In genomic region chr2:231780123-231780908, GRCh38 we compare ENCODE assay signal across 8 cellular contexts. TPM values are rescaled to one million over a fixed set of nuclear protein-coding genes. Genes with fewer than 3 reads are reported as not detected.
DNase-seq lines count a peak whose midpoint lies in the region; ATAC-seq and TF ChIP-seq lines count a peak whose summit lies in the region.

No MANE protein-coding gene starts in this region.

- H3K27ac Mint-ChIP-seq in WTC11: no peak overlapping the region
- H3K27ac Mint-ChIP-seq in osteocyte (ENCODE audit: unreplicated experiment): peak overlapping the region; percentile 92

- peak overlapping the region; percentile 84 for H3K4me2 ChIP-seq in DOHH2 (ENCODE audit: low read length)
- H3K4me2 ChIP-seq in fibroblast of lung (ENCODE audit: extremely low read depth, insufficient read depth, low read length): peak overlapping the region; percentile 86

- H3K27me3 Mint-ChIP-seq in WTC11 (ENCODE audit: low read depth) (no peaks in the 10 kb centered on the region; the same call in 1 of the 2 replicates), osteocyte (ENCODE audit: unreplicated experiment) (no peaks in the 10 kb centered on the region)

- H3K4me3 Mint-ChIP-seq in WTC11 (peak overlapping the region; percentile 95), osteocyte (ENCODE audit: unreplicated experiment) (peak overlapping the region; percentile 99)

- ATAC-seq in HG02678 (IDR thresholded peaks at IDR 0.05; ENCODE audit: unreplicated experiment) (peak; percentile 15), WTC11 (peak; percentile 23), sciatic nerve (no peak)

- H3K4me1 ChIP-seq in DOHH2 (ENCODE audit: control insufficient read depth, low read length) (peaks cover 37% of the 10 kb centered on the region), fibroblast of lung (ENCODE audit: control insufficient read depth, extremely low read depth, insufficient read depth, low read length) (no peaks in the 10 kb centered on the region)

- H3K36me3 ChIP-seq in DOHH2 (ENCODE audit: control insufficient read depth, low read length) (peaks cover 11% of the 10 kb centered on the region), fibroblast of lung (ENCODE audit: control insufficient read depth, insufficient read depth, low read length) (no peaks in the 10 kb centered on the region)

- H3K9me3 Mint-ChIP-seq in WTC11: no peaks in the 10 kb centered on the region
- no peaks in the 10 kb centered on the region for H3K9me3 Mint-ChIP-seq in osteocyte (ENCODE audit: unreplicated experiment)

- H3K36me3 Mint-ChIP-seq in WTC11 (no peaks in the 10 kb centered on the region), osteocyte (ENCODE audit: unreplicated experiment) (peaks cover 4% of the 10 kb centered on the region)

- no peaks in the 10 kb centered on the region for H3K9me3 ChIP-seq in DOHH2 (ENCODE audit: control insufficient read depth, insufficient read depth, low read length)
- H3K9me3 ChIP-seq in fibroblast of lung (ENCODE audit: control insufficient read depth, insufficient read depth, low read depth, low read length): no peaks in the 10 kb centered on the region

- 0 out of 2 replicates have a peak, but pooled peaks cover 2% of the 10 kb centered on the region for H3F3A ChIP-seq in DOHH2 (ENCODE audit: control insufficient read depth, insufficient read depth)

- intact Hi-C loops in sciatic nerve (cut with DNase I): no loop called here

- H3K4me1 Mint-ChIP-seq in WTC11 (peaks cover 23% of the 10 kb centered on the region), osteocyte (ENCODE audit: unreplicated experiment) (peaks cover 36% of the 10 kb centered on the region)

- H3K79me2 ChIP-seq in DOHH2 (ENCODE audit: control insufficient read depth, low read length) (peaks cover 69% of the 10 kb centered on the region), fibroblast of lung (ENCODE audit: control insufficient read depth, insufficient read depth, low read length) (peaks cover 2% of the 10 kb centered on the region)

- POLR2A ChIA-PET in WTC11 (lab: Charles Lee): interaction anchor here (0.9 kb wide), 1 partner anchor 72 kb away, joined by 3 read pairs; the partner anchor contains the start of gene PTMA

- H3K27ac ChIP-seq in DOHH2 (ENCODE audit: low read depth, low read length) (0 out of 2 replicates have a peak overlapping the region, but pooled peaks have one; percentile 52), fibroblast of lung (ENCODE audit: insufficient read depth, low read length) (no peak overlapping the region)

- peak overlapping the region; percentile 75 for H3K9ac ChIP-seq in fibroblast of lung (ENCODE audit: insufficient read depth, low read length)

- H3K27me3 ChIP-seq in DOHH2 (ENCODE audit: control insufficient read depth, low read length) (no peaks in the 10 kb centered on the region), fibroblast of lung (ENCODE audit: control insufficient read depth, insufficient read depth, low read length) (no peaks in the 10 kb centered on the region)

- peak overlapping the region; percentile 59 for H2AFZ ChIP-seq in fibroblast of lung (ENCODE audit: low read length)

- H4K20me1 ChIP-seq in DOHH2 (ENCODE audit: control insufficient read depth, insufficient read depth, low read depth, low read length): peaks cover 8% of the 10 kb centered on the region; the same call in 1 of the 2 replicates
- H4K20me1 ChIP-seq in fibroblast of lung (ENCODE audit: control insufficient read depth, extremely low read depth, insufficient read depth, low read length): no peaks in the 10 kb centered on the region

- H3K4me3 ChIP-seq in DOHH2 (ENCODE audit: low read length): peak overlapping the region; percentile 92
- peak overlapping the region; percentile 63 to 98 (median 86) for H3K4me3 ChIP-seq in fibroblast of lung (replicated peaks in 1 of 4; ENCODE audit: control extremely low read depth in 1 of 4, insufficient read depth in 1 of 4, low read depth in 3 of 4, low read length in 4 of 4)

- CTCF ChIA-PET in WTC11 (lab: Charles Lee): interaction anchor here (0.8 to 1.3 kb wide), 6 partner anchors 66 to 107 kb away, joined by 3 to 6 read pairs (median 4); no protein-coding TSS in a partner anchor

- DNase-seq in WTC11 (ENCODE audit: low spot score) (peak; percentile 45), fibroblast of lung (ENCODE audit: low read depth in 2 of 2) (peak; percentile 14 to 40), osteocyte (ENCODE audit: extremely low spot score, unreplicated experiment) (no peak), NCI-H226 (no peak), A172 (ENCODE audit: low spot score) (no peak), sciatic nerve (ENCODE audit: low spot score) (no peak)

- TF ChIP-seq CTCF in DOHH2 (IDR thresholded peaks at IDR 0.05; ENCODE audit: low read depth, low read length, poor library complexity, severe bottlenecking) (no peak), WTC11 (IDR thresholded peaks at IDR 0.05) (no peak), fibroblast of lung (conservative IDR thresholded peaks at IDR 0.05 in 1 of 2, IDR thresholded peaks at IDR 0.05 in 1 of 2; ENCODE audit: low read depth in 1 of 2, low read length in 2 of 2) (no peak), osteocyte (IDR thresholded peaks at IDR 0.05) (no peak)

- H3K9me2 ChIP-seq in DOHH2 (replicated peaks; ENCODE audit: control insufficient read depth, low read length): no peaks in the 10 kb centered on the region

TF ChIP-seq in WTC11, 78 proteins besides CTCF, POLR2A, EP300 and RAD21 (continues in another document):
- TF ChIP-seq MLX (CRISPR knock-in tag; IDR thresholded peaks at IDR 0.05): no peak
- no peak for TF ChIP-seq RELA (CRISPR knock-in tag; IDR thresholded peaks at IDR 0.05; ENCODE audit: borderline replicate concordance)
- TF ChIP-seq EMX1 (CRISPR knock-in tag; IDR thresholded peaks at IDR 0.05): no peak
- TF ChIP-seq, protein P1, sequence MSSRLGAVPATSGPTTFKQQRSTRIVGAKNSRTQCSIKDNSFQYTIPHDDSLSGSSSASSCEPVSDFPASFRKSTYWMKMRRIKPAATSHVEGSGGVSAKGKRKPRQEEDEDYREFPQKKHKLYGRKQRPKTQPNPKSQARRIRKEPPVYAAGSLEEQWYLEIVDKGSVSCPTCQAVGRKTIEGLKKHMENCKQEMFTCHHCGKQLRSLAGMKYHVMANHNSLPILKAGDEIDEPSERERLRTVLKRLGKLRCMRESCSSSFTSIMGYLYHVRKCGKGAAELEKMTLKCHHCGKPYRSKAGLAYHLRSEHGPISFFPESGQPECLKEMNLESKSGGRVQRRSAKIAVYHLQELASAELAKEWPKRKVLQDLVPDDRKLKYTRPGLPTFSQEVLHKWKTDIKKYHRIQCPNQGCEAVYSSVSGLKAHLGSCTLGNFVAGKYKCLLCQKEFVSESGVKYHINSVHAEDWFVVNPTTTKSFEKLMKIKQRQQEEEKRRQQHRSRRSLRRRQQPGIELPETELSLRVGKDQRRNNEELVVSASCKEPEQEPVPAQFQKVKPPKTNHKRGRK (CRISPR knock-in tag; IDR thresholded peaks at IDR 0.05; ENCODE audit: borderline replicate concordance): no peak
- TF ChIP-seq PRDM15 (CRISPR knock-in tag; IDR thresholded peaks at IDR 0.05): no peak
- TF ChIP-seq FOXK1 (CRISPR knock-in tag; IDR thresholded peaks at IDR 0.05): peak; percentile 50; the same call in 1 of the 2 replicates

RNA-seq across cellular contexts. Expression of gene PDE6D, which starts 0.8 kb away (rescaled TPM):
- total RNA-seq in WTC11 (2021): 30.2 to 32.8 TPM (median 31.4 TPM) in 3 replicates
- 13.6 and 14.4 TPM in 2 replicates for total RNA-seq in fibroblast of lung
- polyA plus RNA-seq in fibroblast of lung: 31.3 and 32.3 TPM in 2 replicates
- 16.8 and 19.0 TPM in 2 replicates for polyA plus RNA-seq in fibroblast of lung (2012)
- polyA minus RNA-seq in fibroblast of lung (ENCODE audit: low replicate concordance): 2.9 and 14.4 TPM in 2 replicates
- 16.9 and 17.6 TPM in 2 replicates for total RNA-seq in osteocyte
- 41.0 and 41.9 TPM in 2 replicates for total RNA-seq in A172 (2014; rRNA removed; shearing (Covaris generic))
- total RNA-seq in sciatic nerve: 20.9 TPM

RNA-seq across cellular contexts. Expression of gene COPS7B, which starts 5.9 kb away (rescaled TPM):
- total RNA-seq in WTC11 (2021) (56.5 to 63.8 TPM (median 57.1 TPM) in 3 replicates), fibroblast of lung (12.1 and 17.7 TPM in 2 replicates), osteocyte (34.3 and 35.7 TPM in 2 replicates), sciatic nerve (39.4 TPM)
- 39.5 and 44.8 TPM in 2 replicates for polyA plus RNA-seq in fibroblast of lung
- 22.1 and 27.2 TPM in 2 replicates for polyA plus RNA-seq in fibroblast of lung (2012)
- 32.0 and 36.9 TPM in 2 replicates for polyA minus RNA-seq in fibroblast of lung (ENCODE audit: low replicate concordance)
- total RNA-seq in A172 (2014; rRNA removed; shearing (Covaris generic)): 39.4 and 43.5 TPM in 2 replicates

Comparison
In these comparisons a context has a peak if more than half of its experiments do, and no peak if none do; other contexts are left out.
1. DNase-seq: peak in WTC11 (single experiment) and fibroblast of lung (2 of 2); none in osteocyte (single experiment), NCI-H226 (single experiment), A172 (single experiment) and sciatic nerve (single experiment).